In the genomic region with DNA sequence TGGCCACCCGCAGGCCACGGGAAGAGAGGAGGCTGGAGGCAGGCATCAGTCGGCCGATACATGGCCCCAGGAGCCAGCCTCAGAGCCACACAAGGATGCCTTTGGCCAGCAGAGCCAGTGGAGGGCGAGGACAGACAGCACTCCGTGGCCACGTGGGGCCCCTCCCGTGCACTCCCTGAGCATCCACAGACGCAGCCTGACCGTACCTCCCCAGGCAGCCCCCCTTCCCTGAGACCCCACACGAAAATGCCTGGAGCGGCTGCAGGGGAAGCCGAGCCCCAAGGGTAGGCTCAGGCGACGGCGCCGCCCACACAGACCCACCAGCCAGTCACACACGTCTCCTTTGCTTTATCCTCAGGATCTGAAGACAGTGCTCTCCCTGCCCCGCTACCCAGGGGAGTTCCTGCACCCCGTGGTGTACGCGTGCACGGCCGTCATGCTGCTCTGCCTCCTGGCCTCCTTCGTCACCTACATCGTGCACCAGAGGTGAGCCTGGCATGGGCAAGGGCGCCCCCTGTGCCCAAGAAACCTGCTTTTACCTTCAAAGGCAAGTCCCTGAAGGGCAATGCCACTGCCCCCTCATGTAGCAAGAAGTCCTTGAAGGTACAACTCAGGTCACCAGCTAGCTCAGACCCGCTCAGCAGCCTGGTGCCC, we compare ENCODE assay signal across 20 cellular contexts. TPM values are rescaled to one million over a fixed set of nuclear protein-coding genes. Genes with fewer than 3 reads are reported as not detected.
DNase-seq lines count a peak whose midpoint lies in the region; ATAC-seq and TF ChIP-seq lines count a peak whose summit lies in the region.
"Had no signal": no experiment of that assay in that cellular context is flagged by ENCODE, and none has a peak within 500 bp of the region (broad histone marks: within the 10 kb centered on the region; RNA-seq: fewer than 3 reads in every experiment).

No MANE protein-coding gene starts in this region.

- ATAC-seq in HCT116: peak; percentile 61
- ATAC-seq in WTC11: no peak
- ATAC-seq in HG03565 (IDR thresholded peaks at IDR 0.05; ENCODE audit: unreplicated experiment): no peak
- ATAC-seq in HG03280 (IDR thresholded peaks at IDR 0.05; ENCODE audit: unreplicated experiment): no peak
- ATAC-seq: gastroesophageal sphincter, natural killer cell, T-helper 17 cell had no signal

- H3K36me3 Mint-ChIP-seq in activated naive CD4-positive, alpha-beta T cell treated with anti-CD3 and anti-CD28 coated beads for 36 hours (ENCODE audit: low read depth): no peaks in the 10 kb centered on the region
- no peaks in the 10 kb centered on the region for H3K36me3 Mint-ChIP-seq in WTC11
- H3K36me3 Mint-ChIP-seq: natural killer cell had no signal

- H3K9me3 ChIP-seq in HCT116 (ENCODE audit: control insufficient read depth in 1 of 2, insufficient read depth in 1 of 2, low read depth in 1 of 2, low read length in 2 of 2): no peaks in the 10 kb centered on the region
- H3K9me3 ChIP-seq: gastroesophageal sphincter had no signal

- intact Hi-C loops in activated naive CD4-positive, alpha-beta T cell treated with anti-CD3 and anti-CD28 coated beads for 36 hours (cut with micrococcal nuclease): loop anchor here (10.0 kb wide), 1 partner anchor 152 kb away; a partner anchor contains a TSS
- intact Hi-C loops in HCT116 (cut with micrococcal nuclease): no loop called here

- H3K9me2 ChIP-seq in HCT116 (ENCODE audit: insufficient read depth): no peaks in the 10 kb centered on the region

- TF ChIP-seq POLR2A in HCT116 (IDR thresholded peaks at IDR 0.05; ENCODE audit: borderline replicate concordance, extremely low read depth, insufficient read depth, insufficient read length): no peak

- peaks cover 1% of the 10 kb centered on the region for H3K27me3 Mint-ChIP-seq in activated naive CD4-positive, alpha-beta T cell treated with anti-CD3 and anti-CD28 coated beads for 36 hours (ENCODE audit: low read depth)
- no peaks in the 10 kb centered on the region for H3K27me3 Mint-ChIP-seq in WTC11 (ENCODE audit: low read depth)

- RAD21 ChIA-PET in HCT116 (lab: Charles Lee; ENCODE audit: low non-redundant PET in 1 of 2, low total read pairs in 2 of 2, uncharacterized antibody in 2 of 2, unreplicated experiment in 2 of 2): no interaction called here

- 0 out of 6 replicates have a peak, but pooled peaks of 2 of the 3 experiments have one; percentile 17 to 27 for TF ChIP-seq CTCF in HCT116 (IDR thresholded peaks at IDR 0.05 in 2 of 3, conservative IDR thresholded peaks at IDR 0.05 in 1 of 3; ENCODE audit: borderline replicate concordance in 1 of 3, insufficient read depth in 1 of 3, low read depth in 2 of 3, low read length in 2 of 3)
- no peak for TF ChIP-seq CTCF in WTC11 (IDR thresholded peaks at IDR 0.05)

- no peak overlapping the region for H3K4me2 ChIP-seq in HCT116 (ENCODE audit: low read length)

- peak; percentile 60 for DNase-seq in activated naive CD4-positive, alpha-beta T cell treated with anti-CD3 and anti-CD28 coated beads for 36 hours
- DNase-seq in activated naive CD4-positive, alpha-beta T cell treated with Interleukin-2 at 50 U/mL for 16 hours: no peak
- DNase-seq in HCT116 (ENCODE audit: low read depth, low spot score) (no peak), WTC11 (ENCODE audit: low spot score) (peak; percentile 44), cerebellum (ENCODE audit: low spot score) (no peak)
- DNase-seq in stimulated activated CD8-positive, alpha-beta memory T cell treated with anti-CD3 and anti-CD28 coated beads, Interleukin-4, amount 100 ng/mL, for 48 hours: peak; percentile 33
- DNase-seq: activated gamma-delta T cell treated with Interleukin-2 at 50 U/mL for 16 hours; anterior cingulate cortex; central memory CD4-positive, alpha-beta T cell; Kasumi-1; kidney; natural killer cell; NCI-H1105 treated with DMSO at 0.1 percent for 48 hours; SIG-M5; substantia nigra; T-helper 17 cell had no signal

- no peak overlapping the region for H2AFZ ChIP-seq in HCT116 (ENCODE audit: low read depth, low read length, poor library complexity, severe bottlenecking)

- BruUV-seq in HCT116 (replicated peaks; lab: Mats Ljungman, UMichigan): no TSS peak

- no peak overlapping the region for H3K27ac ChIP-seq in HCT116 (ENCODE audit: low read depth, low read length)
- H3K27ac ChIP-seq: gastroesophageal sphincter had no signal

- POLR2A ChIA-PET in HCT116 (lab: Charles Lee): no interaction called here
- POLR2A ChIA-PET in WTC11 (lab: Charles Lee): no interaction called here

- no peak overlapping the region for H3K27ac Mint-ChIP-seq in activated naive CD4-positive, alpha-beta T cell treated with anti-CD3 and anti-CD28 coated beads for 36 hours
- H3K27ac Mint-ChIP-seq in WTC11: 0 out of 2 replicates have a peak overlapping the region, but pooled peaks have one; percentile 24
- H3K27ac Mint-ChIP-seq: natural killer cell, T-helper 17 cell had no signal

- H3K36me3 ChIP-seq in HCT116 (ENCODE audit: control insufficient read depth in 1 of 2, insufficient read depth in 2 of 2, low read length in 2 of 2): no peaks in the 10 kb centered on the region
- H3K36me3 ChIP-seq: gastroesophageal sphincter had no signal

- H3K9ac ChIP-seq in HCT116 (ENCODE audit: low read length): no peak overlapping the region

- H3K27me3 ChIP-seq in HCT116 (ENCODE audit: insufficient read depth, low read length): no peaks in the 10 kb centered on the region

- H3K79me2 ChIP-seq in HCT116 (ENCODE audit: insufficient read depth, low read length): no peaks in the 10 kb centered on the region

- peak; percentile 60 for TF ChIP-seq RAD21 in HCT116 (IDR thresholded peaks at IDR 0.05; ENCODE audit: low read depth)

- H3K4me1 ChIP-seq in HCT116 (ENCODE audit: control insufficient read depth in 1 of 2, insufficient read depth in 2 of 2, low read length in 2 of 2): no peaks in the 10 kb centered on the region
- H3K4me1 ChIP-seq: gastroesophageal sphincter had no signal

- H3K4me3 Mint-ChIP-seq in activated naive CD4-positive, alpha-beta T cell treated with anti-CD3 and anti-CD28 coated beads for 36 hours: no peak overlapping the region
- H3K4me3 Mint-ChIP-seq in WTC11: no peak overlapping the region
- H3K4me3 Mint-ChIP-seq: natural killer cell, T-helper 17 cell had no signal

- no peaks in the 10 kb centered on the region for H3K9me3 Mint-ChIP-seq in activated naive CD4-positive, alpha-beta T cell treated with anti-CD3 and anti-CD28 coated beads for 36 hours
- H3K9me3 Mint-ChIP-seq in WTC11: no peaks in the 10 kb centered on the region
- H3K9me3 Mint-ChIP-seq: natural killer cell had no signal

- CTCF ChIA-PET in activated naive CD4-positive, alpha-beta T cell treated with anti-CD3 and anti-CD28 coated beads for 36 hours (lab: Charles Lee): interaction anchor here (0.6 kb wide), 1 partner anchor 133 kb away, joined by 3 read pairs; no protein-coding TSS in a partner anchor
- CTCF ChIA-PET in HCT116 (lab: Charles Lee): no interaction called here
- CTCF ChIA-PET in WTC11 (lab: Charles Lee): interaction anchor here (1.1 to 1.5 kb wide), 4 partner anchors 12 to 159 kb away, joined by 4 to 5 read pairs (median 4); no protein-coding TSS in a partner anchor

- H3K4me1 Mint-ChIP-seq in activated naive CD4-positive, alpha-beta T cell treated with anti-CD3 and anti-CD28 coated beads for 36 hours (ENCODE audit: low read depth): peaks cover 3% of the 10 kb centered on the region
- H3K4me1 Mint-ChIP-seq in WTC11: peaks cover 14% of the 10 kb centered on the region

- no peaks in the 10 kb centered on the region for H4K20me1 ChIP-seq in HCT116 (ENCODE audit: insufficient read depth)

- H3K4me3 ChIP-seq in HCT116 (replicated peaks in 1 of 2; ENCODE audit: low read depth in 1 of 2, low read length in 2 of 2): no peak overlapping the region
- H3K4me3 ChIP-seq: gastroesophageal sphincter had no signal

TF ChIP-seq in HCT116, 20 proteins besides CTCF, POLR2A, EP300 and RAD21:
- TF ChIP-seq CEBPB (IDR thresholded peaks at IDR 0.05; ENCODE audit: low read depth) (no peak), SRF (IDR thresholded peaks at IDR 0.05; ENCODE audit: low read depth) (no peak), CBX3 (IDR thresholded peaks at IDR 0.05; ENCODE audit: low read depth) (no peak), POLR2AphosphoS5 (IDR thresholded peaks at IDR 0.05; ENCODE audit: low read depth, low read length) (no peak), EZH2phosphoT487 (IDR thresholded peaks at IDR 0.05; ENCODE audit: borderline replicate concordance) (no peak), EGR1 (IDR thresholded peaks at IDR 0.05; ENCODE audit: low read depth) (no peak), FOSL1 (IDR thresholded peaks at IDR 0.05; ENCODE audit: low read depth) (no peak), TCF7L2 (IDR thresholded peaks at IDR 0.05; ENCODE audit: borderline replicate concordance, extremely low read depth, insufficient read depth, insufficient read length) (no peak), ZFX (IDR thresholded peaks at IDR 0.05) (no peak)
- TF ChIP-seq, protein P1, sequence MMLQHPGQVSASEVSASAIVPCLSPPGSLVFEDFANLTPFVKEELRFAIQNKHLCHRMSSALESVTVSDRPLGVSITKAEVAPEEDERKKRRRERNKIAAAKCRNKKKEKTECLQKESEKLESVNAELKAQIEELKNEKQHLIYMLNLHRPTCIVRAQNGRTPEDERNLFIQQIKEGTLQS (IDR thresholded peaks at IDR 0.05): no peak

TF ChIP-seq in WTC11, 78 proteins besides CTCF, POLR2A, EP300 and RAD21 (continues in another document):
- TF ChIP-seq ZNF263 (CRISPR knock-in tag; IDR thresholded peaks at IDR 0.05; ENCODE audit: low read depth): no peak
- TF ChIP-seq, protein P2, sequence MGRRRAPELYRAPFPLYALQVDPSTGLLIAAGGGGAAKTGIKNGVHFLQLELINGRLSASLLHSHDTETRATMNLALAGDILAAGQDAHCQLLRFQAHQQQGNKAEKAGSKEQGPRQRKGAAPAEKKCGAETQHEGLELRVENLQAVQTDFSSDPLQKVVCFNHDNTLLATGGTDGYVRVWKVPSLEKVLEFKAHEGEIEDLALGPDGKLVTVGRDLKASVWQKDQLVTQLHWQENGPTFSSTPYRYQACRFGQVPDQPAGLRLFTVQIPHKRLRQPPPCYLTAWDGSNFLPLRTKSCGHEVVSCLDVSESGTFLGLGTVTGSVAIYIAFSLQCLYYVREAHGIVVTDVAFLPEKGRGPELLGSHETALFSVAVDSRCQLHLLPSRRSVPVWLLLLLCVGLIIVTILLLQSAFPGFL (CRISPR knock-in tag; IDR thresholded peaks at IDR 0.05; ENCODE audit: borderline replicate concordance): no peak
- TF ChIP-seq, protein P3, sequence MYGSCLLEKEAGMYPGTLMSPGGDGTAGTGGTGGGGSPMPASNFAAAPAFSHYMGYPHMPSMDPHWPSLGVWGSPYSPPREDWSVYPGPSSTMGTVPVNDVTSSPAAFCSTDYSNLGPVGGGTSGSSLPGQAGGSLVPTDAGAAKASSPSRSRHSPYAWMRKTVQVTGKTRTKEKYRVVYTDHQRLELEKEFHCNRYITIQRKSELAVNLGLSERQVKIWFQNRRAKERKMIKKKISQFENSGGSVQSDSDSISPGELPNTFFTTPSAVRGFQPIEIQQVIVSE (CRISPR knock-in tag; IDR thresholded peaks at IDR 0.05; ENCODE audit: borderline replicate concordance): no peak

RNA-seq across cellular contexts. Expression of a gene that starts 9.0 kb away (rescaled TPM):
- not detected for total RNA-seq in activated naive CD4-positive, alpha-beta T cell treated with anti-CD3 and anti-CD28 coated beads for 36 hours
- not detected for total RNA-seq in HCT116 (2021; ENCODE audit: unreplicated experiment)
- not detected in 2 replicates for polyA plus RNA-seq in HCT116 (2012)
- 0.11 to 0.20 TPM (median 0.18 TPM) in 3 replicates for total RNA-seq in WTC11 (2021)
- total RNA-seq in cerebellum: 3.4 TPM
- total RNA-seq: mesenteric fat pad, natural killer cell, T-helper 17 cell had no signal

Comparison
In these comparisons a context has a peak if more than half of its experiments do, and no peak if none do; other contexts are left out.
1. DNase-seq: peak in activated naive CD4-positive, alpha-beta T cell treated with anti-CD3 and anti-CD28 coated beads for 36 hours (single experiment), WTC11 (single experiment) and stimulated activated CD8-positive, alpha-beta memory T cell treated with anti-CD3 and anti-CD28 coated beads, Interleukin-4, amount 100 ng/mL, for 48 hours (single experiment); none in activated naive CD4-positive, alpha-beta T cell treated with Interleukin-2 at 50 U/mL for 16 hours (single experiment), HCT116 (single experiment) and cerebellum (single experiment).